In the genomic region with DNA sequence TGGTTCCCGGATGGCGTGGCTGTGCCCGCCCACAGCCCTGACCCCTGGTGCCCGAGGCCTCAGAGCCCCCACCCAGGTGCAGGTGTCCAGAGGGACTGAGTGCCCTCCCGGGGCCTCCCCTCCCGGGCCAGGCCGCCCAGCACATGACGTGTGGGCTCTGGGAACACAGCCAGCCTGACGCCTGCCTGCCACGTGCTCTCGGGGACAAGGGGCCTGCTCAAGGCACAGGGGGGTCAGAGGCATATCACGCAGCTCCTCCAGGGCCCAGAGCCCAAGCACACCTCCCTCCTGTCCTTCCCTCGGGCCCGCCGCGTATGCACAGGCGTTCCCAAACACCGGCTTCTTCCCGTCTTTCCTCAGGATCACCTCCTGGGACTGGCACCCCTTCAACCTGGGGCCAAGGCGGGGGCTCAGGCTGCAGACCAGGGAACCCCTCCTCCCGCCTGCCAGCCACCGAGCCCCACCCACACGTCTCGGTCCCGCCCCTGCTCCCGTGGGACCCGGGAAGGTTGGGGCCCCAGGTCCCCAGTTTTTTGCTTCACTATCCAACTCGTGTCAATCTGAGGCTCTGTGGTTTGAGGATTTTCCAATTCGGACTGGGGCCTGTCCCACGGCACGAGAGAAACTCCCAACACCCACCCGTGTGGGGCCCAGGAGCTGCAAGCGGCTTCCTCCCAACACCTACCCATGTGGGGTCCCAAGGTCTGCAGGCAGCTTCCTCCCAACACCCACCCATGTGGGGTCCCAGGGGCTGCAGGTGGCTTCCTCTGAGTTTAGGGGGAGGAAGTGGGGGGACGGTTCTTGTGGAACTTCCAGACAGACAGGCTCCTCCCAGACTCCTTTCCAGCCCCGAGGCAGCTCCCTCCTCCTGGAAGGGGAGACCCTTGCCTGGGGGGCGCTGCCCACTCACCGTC, we compare ENCODE assay signal across 1 cellular context.
TF ChIP-seq lines count a peak whose summit lies in the region.

No MANE protein-coding gene starts in this region.

TF ChIP-seq in IMR-90, 13 proteins besides CTCF, POLR2A, EP300 and RAD21:
- TF ChIP-seq FOS (IDR thresholded peaks at IDR 0.05; ENCODE audit: low read depth, low read length) (no peak), USF2 (IDR thresholded peaks at IDR 0.05; ENCODE audit: low read depth, low read length) (peak; percentile 63; the same call in 1 of the 2 replicates), MAFK (IDR thresholded peaks at IDR 0.05; ENCODE audit: low read depth, low read length) (no peak), MXI1 (IDR thresholded peaks at IDR 0.05; ENCODE audit: borderline replicate concordance, low read depth, low read length) (no peak), BHLHE40 (IDR thresholded peaks at IDR 0.05; ENCODE audit: low read depth, low read length) (peak; percentile 77)
- TF ChIP-seq, protein P1, sequence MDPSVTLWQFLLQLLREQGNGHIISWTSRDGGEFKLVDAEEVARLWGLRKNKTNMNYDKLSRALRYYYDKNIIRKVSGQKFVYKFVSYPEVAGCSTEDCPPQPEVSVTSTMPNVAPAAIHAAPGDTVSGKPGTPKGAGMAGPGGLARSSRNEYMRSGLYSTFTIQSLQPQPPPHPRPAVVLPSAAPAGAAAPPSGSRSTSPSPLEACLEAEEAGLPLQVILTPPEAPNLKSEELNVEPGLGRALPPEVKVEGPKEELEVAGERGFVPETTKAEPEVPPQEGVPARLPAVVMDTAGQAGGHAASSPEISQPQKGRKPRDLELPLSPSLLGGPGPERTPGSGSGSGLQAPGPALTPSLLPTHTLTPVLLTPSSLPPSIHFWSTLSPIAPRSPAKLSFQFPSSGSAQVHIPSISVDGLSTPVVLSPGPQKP (IDR thresholded peaks at IDR 0.05; ENCODE audit: borderline replicate concordance, low read depth, low read length): no peak
TF ChIP-seq in IMR-90: peak in this region for 2.
